In the genomic region with DNA sequence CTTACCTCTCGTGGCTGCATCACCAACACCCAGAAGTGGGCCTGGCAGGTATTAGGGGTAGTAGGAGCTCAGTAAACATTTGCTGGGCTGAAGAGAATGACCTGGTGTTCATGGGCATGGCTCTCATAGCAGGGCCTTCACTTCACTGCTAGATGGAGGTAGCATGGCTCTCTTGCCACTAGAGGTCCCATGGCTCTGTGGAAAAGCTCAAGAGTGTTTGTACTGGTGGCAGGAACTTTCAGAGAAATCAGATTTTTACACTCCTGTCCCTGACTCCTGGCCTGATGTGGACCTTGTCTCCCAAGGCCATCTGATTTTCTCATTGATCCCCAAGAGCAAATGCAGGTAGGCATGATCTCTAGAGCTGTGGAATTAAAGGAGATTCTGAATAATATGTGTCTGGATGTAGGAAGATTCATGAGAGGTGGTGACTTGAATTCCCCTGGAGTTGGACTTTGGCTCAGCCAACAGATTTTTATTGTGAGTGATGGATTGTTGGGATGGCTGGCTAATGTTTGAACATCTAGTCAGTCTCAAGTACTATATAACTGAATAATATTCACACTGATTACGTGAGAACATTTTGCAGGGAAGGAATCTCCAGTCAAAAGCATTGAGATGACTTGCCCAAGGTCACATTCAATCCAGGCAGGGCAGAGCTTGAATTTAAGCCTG, we compare ENCODE assay signal across 9 cellular contexts. TPM values are rescaled to one million over a fixed set of nuclear protein-coding genes. Genes with fewer than 3 reads are reported as not detected.
DNase-seq lines count a peak whose midpoint lies in the region; ATAC-seq and TF ChIP-seq lines count a peak whose summit lies in the region.
"Had no signal": no experiment of that assay in that cellular context is flagged by ENCODE, and none has a peak within 500 bp of the region (broad histone marks: within the 10 kb centered on the region; RNA-seq: fewer than 3 reads in every experiment).

No MANE protein-coding gene starts in this region.

- peaks cover 27 to 32% of the 10 kb centered on the region in 2 donors for H3K4me1 Mint-ChIP-seq in natural killer cell
- peaks cover 23 to 29% of the 10 kb centered on the region in 2 donors for H3K4me1 Mint-ChIP-seq in natural killer cell treated with Interleukin-12 subunit alpha and Interleukin-12 subunit beta and Interleukin-15 and Interleukin-18, amount 100 ng/mL, for 72 hours (ENCODE audit: low read depth in 2 of 2)

- no peak overlapping the region for H2BK5ac ChIP-seq in mesendoderm (ENCODE audit: low read length)

- ATAC-seq in natural killer cell (peak in 2 of 3 donors; percentile 46 to 59), GM18907 (IDR thresholded peaks at IDR 0.05; ENCODE audit: unreplicated experiment) (no peak)
- no peak for ATAC-seq in natural killer cell treated with Interleukin-12 subunit alpha and Interleukin-12 subunit beta and Interleukin-15 and Interleukin-18, amount 100 ng/mL, for 72 hours

- no CpG with 5 or more reads among the region's 2 CpGs for WGBS in mesendoderm (ENCODE audit: extremely low coverage, insufficient coverage, low lambda C conversion rate)

- H3K56ac ChIP-seq in mesendoderm (ENCODE audit: low read length) = no peak overlapping the region

- H2AK5ac ChIP-seq in mesendoderm (ENCODE audit: low read length) = no peak overlapping the region

- no peak overlapping the region for H4K5ac ChIP-seq in mesendoderm (ENCODE audit: low read length)

- H3K27me3 ChIP-seq in brain microvascular endothelial cell (replicated peaks) = no peaks in the 10 kb centered on the region
- H3K27me3 ChIP-seq in mesendoderm (ENCODE audit: insufficient read depth, low read length, poor library complexity) = no peaks in the 10 kb centered on the region
- no peaks in the 10 kb centered on the region for H3K27me3 ChIP-seq in HAP-1 (ENCODE audit: low read depth)

- H3K27ac ChIP-seq in brain microvascular endothelial cell = no peak overlapping the region
- H3K27ac ChIP-seq in mesendoderm (ENCODE audit: low read depth, low read length) = no peak overlapping the region
- H3K27ac ChIP-seq: epithelial cell of prostate had no signal

- no peak for TF ChIP-seq CTCF in natural killer cell (IDR thresholded peaks at IDR 0.05)
- TF ChIP-seq CTCF in brain microvascular endothelial cell (IDR thresholded peaks at IDR 0.05; ENCODE audit: low read depth, low read length, missing control alignments) = peak; percentile 86

- H3K9me3 Mint-ChIP-seq in natural killer cell = no peaks in the 10 kb centered on the region
- H3K9me3 Mint-ChIP-seq in natural killer cell treated with Interleukin-12 subunit alpha and Interleukin-12 subunit beta and Interleukin-15 and Interleukin-18, amount 100 ng/mL, for 72 hours = no peaks in the 10 kb centered on the region

- peak overlapping the region in 1 of 2 donors; percentile 61 for H3K27ac Mint-ChIP-seq in natural killer cell
- H3K27ac Mint-ChIP-seq in natural killer cell treated with Interleukin-12 subunit alpha and Interleukin-12 subunit beta and Interleukin-15 and Interleukin-18, amount 100 ng/mL, for 72 hours = no peak overlapping the region

- H3K4me3 Mint-ChIP-seq in natural killer cell = no peak overlapping the region
- no peak overlapping the region for H3K4me3 Mint-ChIP-seq in natural killer cell treated with Interleukin-12 subunit alpha and Interleukin-12 subunit beta and Interleukin-15 and Interleukin-18, amount 100 ng/mL, for 72 hours

- H3K23ac ChIP-seq in mesendoderm (ENCODE audit: low read length) = no peak overlapping the region

- peaks cover 21% of the 10 kb centered on the region for H3K79me1 ChIP-seq in mesendoderm (ENCODE audit: low read length)

- no peak overlapping the region for H4K8ac ChIP-seq in mesendoderm (ENCODE audit: low read depth, low read length)

- H3K4me3 ChIP-seq in brain microvascular endothelial cell (ENCODE audit: low read depth, low read length) (no peak overlapping the region), mesendoderm (ENCODE audit: low read length) (no peak overlapping the region), HAP-1 (no peak overlapping the region)

- H3K27me3 Mint-ChIP-seq in natural killer cell (ENCODE audit: low read depth in 2 of 2) = no peaks in the 10 kb centered on the region
- no peaks in the 10 kb centered on the region for H3K27me3 Mint-ChIP-seq in natural killer cell treated with Interleukin-12 subunit alpha and Interleukin-12 subunit beta and Interleukin-15 and Interleukin-18, amount 100 ng/mL, for 72 hours

- H3K18ac ChIP-seq in mesendoderm (ENCODE audit: low read length) = no peak overlapping the region

- no peak overlapping the region for H3K9ac ChIP-seq in mesendoderm (ENCODE audit: low read length)

- no peak overlapping the region for H3K4ac ChIP-seq in mesendoderm (ENCODE audit: low read depth, low read length)

- no peak overlapping the region for H2BK15ac ChIP-seq in mesendoderm (replicated peaks; ENCODE audit: low read depth)

- no peak for DNase-seq in natural killer cell
- no peak for DNase-seq in natural killer cell treated with Interleukin-12 subunit alpha and Interleukin-12 subunit beta and Interleukin-15 and Interleukin-18, amount 100 ng/mL, for 72 hours (ENCODE audit: low spot score)
- DNase-seq in NCI-H2196 treated with DMSO at 0.1 percent for 48 hours (lab: John Stamatoyannopoulos, UW; ENCODE audit: unreplicated experiment) = peak; percentile 16
- peak; percentile 43 for DNase-seq in brain microvascular endothelial cell
- peak; percentile 50 for DNase-seq in mesendoderm
- DNase-seq in HAP-1 (ENCODE audit: low spot score in 2 of 2) = no peak
- DNase-seq in NCI-H345 treated with DMSO at 0.1 percent for 48 hours (lab: John Stamatoyannopoulos, UW; ENCODE audit: unreplicated experiment) = no peak

- in situ Hi-C loops in brain microvascular endothelial cell (cut with HindIII; ENCODE audit: low pct_ligation_motif_present, low sequenced_read_pairs) = no loop called here
- in situ Hi-C loops in HAP-1 (cut with MboI; ENCODE audit: low sequenced_read_pairs) = no loop called here

- H3K36me3 Mint-ChIP-seq in natural killer cell = no peaks in the 10 kb centered on the region
- H3K36me3 Mint-ChIP-seq in natural killer cell treated with Interleukin-12 subunit alpha and Interleukin-12 subunit beta and Interleukin-15 and Interleukin-18, amount 100 ng/mL, for 72 hours = peaks cover 4% of the 10 kb centered on the region

- H3K9me3 ChIP-seq in HAP-1 = no peaks in the 10 kb centered on the region

- H3K36me3 ChIP-seq in brain microvascular endothelial cell (replicated peaks) = peaks cover 37% of the 10 kb centered on the region
- H3K36me3 ChIP-seq in mesendoderm (ENCODE audit: control insufficient read depth, insufficient read depth, low read length) = peaks cover 18% of the 10 kb centered on the region
- H3K36me3 ChIP-seq in HAP-1 (replicated peaks) = peaks cover 42% of the 10 kb centered on the region

- no peaks in the 10 kb centered on the region for H3K4me1 ChIP-seq in mesendoderm (ENCODE audit: control insufficient read depth, low read depth, low read length)
- H3K4me1 ChIP-seq in HAP-1 = peaks cover 5% of the 10 kb centered on the region; the same call in 1 of the 2 replicates

- H3K79me2 ChIP-seq in mesendoderm (ENCODE audit: control insufficient read depth, insufficient read depth, low read length) = peaks cover 35% of the 10 kb centered on the region

- no peak overlapping the region for H3K4me2 ChIP-seq in mesendoderm (ENCODE audit: low read length)

- intact Hi-C loops in natural killer cell (cut with micrococcal nuclease) = no loop called here

- H2BK120ac ChIP-seq in mesendoderm (ENCODE audit: low read depth, low read length) = no peak overlapping the region

RNA-seq across cellular contexts. Expression of gene ZNF574, which starts 5.8 kb away (rescaled TPM):
- total RNA-seq in natural killer cell = 10 to 100 TPM; 21.6 to 23.7 (median 23.1) TPM
- 10 to 100 TPM; 14.2 to 16.1 TPM for total RNA-seq in natural killer cell treated with Interleukin-12 subunit alpha and Interleukin-12 subunit beta and Interleukin-15 and Interleukin-18, amount 100 ng/mL, for 72 hours
- 14.4 TPM for polyA plus RNA-seq in mesendoderm (2013, experiment 1 of 2)
- 14.1 TPM for polyA plus RNA-seq in mesendoderm (2013, experiment 2 of 2)

RNA-seq across cellular contexts. Expression of gene GRIK5, which starts 11.7 kb away (rescaled TPM):
- 1 to 10 TPM in 1 of 3 donors, under 1 TPM in 1, not detected in 1; 0.31 to 2.1 TPM for total RNA-seq in natural killer cell
- total RNA-seq in natural killer cell treated with Interleukin-12 subunit alpha and Interleukin-12 subunit beta and Interleukin-15 and Interleukin-18, amount 100 ng/mL, for 72 hours = 1 to 10 TPM in 1 of 2 donors, under 1 TPM in 1; 0.21 to 1.0 TPM
- 13.3 TPM for polyA plus RNA-seq in mesendoderm (2013, experiment 1 of 2)
- 12.9 TPM for polyA plus RNA-seq in mesendoderm (2013, experiment 2 of 2)

RNA-seq across cellular contexts. Expression of gene POU2F2, which starts 50.5 kb away (rescaled TPM):
- 10 to 100 TPM; 27.3 to 40.8 (median 29.3) TPM for total RNA-seq in natural killer cell
- total RNA-seq in natural killer cell treated with Interleukin-12 subunit alpha and Interleukin-12 subunit beta and Interleukin-15 and Interleukin-18, amount 100 ng/mL, for 72 hours = 10 to 100 TPM; 21.6 to 30.5 TPM
- polyA plus RNA-seq in mesendoderm (2013, experiment 1 of 2) = 4.6 TPM
- polyA plus RNA-seq in mesendoderm (2013, experiment 2 of 2) = 5.5 TPM

Comparison
In these comparisons a context has a peak if more than half of its experiments do, and no peak if none do; other contexts are left out.
1. ATAC-seq: peak in natural killer cell (2 of 3); none in natural killer cell treated with Interleukin-12 subunit alpha and Interleukin-12 subunit beta and Interleukin-15 and Interleukin-18, amount 100 ng/mL, for 72 hours (0 of 2) and GM18907 (single experiment).
2. DNase-seq: peak in NCI-H2196 treated with DMSO at 0.1 percent for 48 hours (single experiment), brain microvascular endothelial cell (single experiment) and mesendoderm (single experiment); none in natural killer cell (single experiment), natural killer cell treated with Interleukin-12 subunit alpha and Interleukin-12 subunit beta and Interleukin-15 and Interleukin-18, amount 100 ng/mL, for 72 hours (single experiment), HAP-1 (0 of 2) and NCI-H345 treated with DMSO at 0.1 percent for 48 hours (single experiment).